Comparison of ENCODE assay signal across 10 cellular contexts in the genomic region with DNA sequence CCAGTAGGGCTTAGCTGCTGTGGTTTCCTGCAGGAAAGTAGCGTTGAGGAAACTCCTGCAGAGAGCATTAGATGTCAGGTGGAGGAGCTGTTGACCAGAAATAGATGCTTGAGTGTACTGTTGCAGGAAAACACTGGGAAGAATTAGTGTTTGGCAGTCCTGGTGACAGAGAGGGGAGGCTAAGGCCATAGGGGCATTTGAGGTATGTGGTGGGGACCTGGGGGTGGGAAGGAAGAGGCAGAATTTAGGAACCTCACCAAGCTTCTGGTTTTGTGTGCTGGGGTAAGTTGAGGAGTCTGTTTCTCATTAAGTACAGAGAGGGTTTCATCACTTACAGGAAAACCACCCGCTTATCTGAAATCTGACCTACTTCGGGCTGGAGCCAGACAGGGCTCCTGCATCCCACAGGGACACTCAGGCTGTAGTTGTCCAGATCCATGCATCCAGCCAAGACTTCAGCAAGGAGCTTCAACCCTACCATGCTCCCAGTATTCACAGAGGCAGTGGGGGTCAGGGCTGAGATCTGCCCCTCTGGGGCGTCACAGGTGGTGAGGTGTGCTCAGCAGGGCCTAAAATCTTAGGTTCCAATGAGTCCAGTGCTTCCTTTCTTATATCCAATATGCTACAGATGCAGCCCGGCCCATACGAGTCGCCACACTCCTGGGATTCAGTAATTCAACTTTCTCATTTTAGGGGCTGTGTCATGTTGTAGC. TPM values are rescaled to one million over a fixed set of nuclear protein-coding genes. Genes with fewer than 3 reads are reported as not detected.
DNase-seq lines count a peak whose midpoint lies in the region; ATAC-seq and TF ChIP-seq lines count a peak whose summit lies in the region.
"Had no signal": no experiment of that assay in that cellular context is flagged by ENCODE, and none has a peak within 500 bp of the region (broad histone marks: within the 10 kb centered on the region; RNA-seq: fewer than 3 reads in every experiment).

No MANE protein-coding gene starts in this region.

- peak; percentile 13 for TF ChIP-seq CTCF in endodermal cell (conservative IDR thresholded peaks at IDR 0.05)

- peaks cover 16% of the 10 kb centered on the region for H3K36me3 Mint-ChIP-seq in activated CD8-positive, alpha-beta memory T cell treated with anti-CD3 and anti-CD28 coated beads, Interleukin-2, amount 10 ng/mL, durations not matched to agents 7 days and 5 days
- H3K36me3 Mint-ChIP-seq in endodermal cell (ENCODE audit: low read depth), result peaks cover 38% of the 10 kb centered on the region

- no peak for DNase-seq in activated CD8-positive, alpha-beta memory T cell treated with anti-CD3 and anti-CD28 coated beads, Interleukin-2, amount 10 ng/mL, durations not matched to agents 7 days and 5 days
- no peak for DNase-seq in activated CD8-positive, alpha-beta memory T cell treated with anti-CD3 and anti-CD28 coated beads for 24 hours
- DNase-seq in endodermal cell (no peak), smooth muscle cell of the brain vasculature (ENCODE audit: low read depth, low spot score) (peak; percentile 69), hepatic stellate cell (ENCODE audit: low spot score) (no peak), DMS153 (lab: John Stamatoyannopoulos, UW) (no peak), HT-29 (ENCODE audit: low spot score) (no peak)
- DNase-seq: T1000 had no signal

- WGBS in endodermal cell (ENCODE audit: insufficient coverage in 1 of 2, insufficient read length in 1 of 2), 2 experiments, result 82 to 97% methylated on average over 4 to 7 of the region's 7 CpGs

- H3K9ac ChIP-seq in endodermal cell (ENCODE audit: extremely low read depth, low read length, poor library complexity, severe bottlenecking), result no peak overlapping the region

- no peak overlapping the region for H3K4me3 Mint-ChIP-seq in activated CD8-positive, alpha-beta memory T cell treated with anti-CD3 and anti-CD28 coated beads, Interleukin-2, amount 10 ng/mL, durations not matched to agents 7 days and 5 days
- H3K4me3 Mint-ChIP-seq in endodermal cell, result no peak overlapping the region

- peak overlapping the region; percentile 68 for H3K27ac Mint-ChIP-seq in activated CD8-positive, alpha-beta memory T cell treated with anti-CD3 and anti-CD28 coated beads, Interleukin-2, amount 10 ng/mL, durations not matched to agents 7 days and 5 days
- H3K27ac Mint-ChIP-seq in endodermal cell, result no peak overlapping the region

- H3K36me3 ChIP-seq in endodermal cell (ENCODE audit: control insufficient read depth, insufficient read depth, low read length), result peaks cover 49% of the 10 kb centered on the region

- peaks cover 11% of the 10 kb centered on the region for H3K4me1 ChIP-seq in endodermal cell (ENCODE audit: control insufficient read depth, insufficient read depth, low read length)

- H3K27me3 ChIP-seq in endodermal cell (ENCODE audit: control insufficient read depth, insufficient read depth, low read length, poor library complexity, severe bottlenecking), result no peaks in the 10 kb centered on the region

- peaks cover 32% of the 10 kb centered on the region for H3K4me1 Mint-ChIP-seq in activated CD8-positive, alpha-beta memory T cell treated with anti-CD3 and anti-CD28 coated beads, Interleukin-2, amount 10 ng/mL, durations not matched to agents 7 days and 5 days
- H3K4me1 Mint-ChIP-seq in endodermal cell, result peaks cover 15% of the 10 kb centered on the region

- H3K9me3 Mint-ChIP-seq in activated CD8-positive, alpha-beta memory T cell treated with anti-CD3 and anti-CD28 coated beads, Interleukin-2, amount 10 ng/mL, durations not matched to agents 7 days and 5 days (ENCODE audit: low read depth), result no peaks in the 10 kb centered on the region
- H3K9me3 Mint-ChIP-seq in endodermal cell, result no peaks in the 10 kb centered on the region

- H3K9me3 ChIP-seq in endodermal cell (ENCODE audit: control insufficient read depth, low read length), result no peaks in the 10 kb centered on the region

- ATAC-seq in activated CD8-positive, alpha-beta memory T cell treated with anti-CD3 and anti-CD28 coated beads, Interleukin-2, amount 10 ng/mL, durations not matched to agents 7 days and 5 days, result no peak
- peak; percentile 81 for ATAC-seq in SK-N-SH treated with all-trans-retinoic acid at 6 μM for 48 hours
- ATAC-seq: esophagus mucosa had no signal

- no peaks in the 10 kb centered on the region for H3K27me3 Mint-ChIP-seq in activated CD8-positive, alpha-beta memory T cell treated with anti-CD3 and anti-CD28 coated beads, Interleukin-2, amount 10 ng/mL, durations not matched to agents 7 days and 5 days
- H3K27me3 Mint-ChIP-seq in endodermal cell (ENCODE audit: insufficient read depth), result no peaks in the 10 kb centered on the region

- CTCF ChIA-PET in activated CD8-positive, alpha-beta memory T cell treated with anti-CD3 and anti-CD28 coated beads, Interleukin-2, amount 10 ng/mL, durations not matched to agents 7 days and 5 days (lab: Charles Lee), result interaction anchor here (0.6 to 31.5 kb wide), 18 partner anchors 9 to 269 kb away, joined by 3 to 600 read pairs (median 4); partner anchors contain the start of genes INSRR, ISG20L2, METTL25B and NES

- no peak overlapping the region for H3K27ac ChIP-seq in endodermal cell (ENCODE audit: low read depth, low read length)

- no peak overlapping the region for H3K4me3 ChIP-seq in endodermal cell (ENCODE audit: low read length)

TF ChIP-seq in SK-N-SH treated with all-trans-retinoic acid at 6 μM for 48 hours, 23 proteins besides CTCF, POLR2A, EP300 and RAD21 (continues in another document):
- TF ChIP-seq BACH2 (CRISPR knock-in tag; IDR thresholded peaks at IDR 0.05; ENCODE audit: borderline replicate concordance), result no peak
- no peak for TF ChIP-seq ZFP30 (CRISPR knock-in tag; IDR thresholded peaks at IDR 0.05)
- 0 out of 2 replicates have a peak, but pooled peaks have one; percentile 52 for TF ChIP-seq SNAI2 (CRISPR knock-in tag; IDR thresholded peaks at IDR 0.05)
- TF ChIP-seq ZNF8 (CRISPR knock-in tag; IDR thresholded peaks at IDR 0.05), result no peak
- peak; percentile 77; the same call in 1 of the 2 replicates for TF ChIP-seq CSDC2 (CRISPR knock-in tag; IDR thresholded peaks at IDR 0.05)
- TF ChIP-seq PPARA (CRISPR knock-in tag; IDR thresholded peaks at IDR 0.05; ENCODE audit: borderline replicate concordance), result peak; percentile 44; the same call in 1 of the 2 replicates
- no peak for TF ChIP-seq ESRRG (CRISPR knock-in tag; IDR thresholded peaks at IDR 0.05)
- TF ChIP-seq, protein P1, sequence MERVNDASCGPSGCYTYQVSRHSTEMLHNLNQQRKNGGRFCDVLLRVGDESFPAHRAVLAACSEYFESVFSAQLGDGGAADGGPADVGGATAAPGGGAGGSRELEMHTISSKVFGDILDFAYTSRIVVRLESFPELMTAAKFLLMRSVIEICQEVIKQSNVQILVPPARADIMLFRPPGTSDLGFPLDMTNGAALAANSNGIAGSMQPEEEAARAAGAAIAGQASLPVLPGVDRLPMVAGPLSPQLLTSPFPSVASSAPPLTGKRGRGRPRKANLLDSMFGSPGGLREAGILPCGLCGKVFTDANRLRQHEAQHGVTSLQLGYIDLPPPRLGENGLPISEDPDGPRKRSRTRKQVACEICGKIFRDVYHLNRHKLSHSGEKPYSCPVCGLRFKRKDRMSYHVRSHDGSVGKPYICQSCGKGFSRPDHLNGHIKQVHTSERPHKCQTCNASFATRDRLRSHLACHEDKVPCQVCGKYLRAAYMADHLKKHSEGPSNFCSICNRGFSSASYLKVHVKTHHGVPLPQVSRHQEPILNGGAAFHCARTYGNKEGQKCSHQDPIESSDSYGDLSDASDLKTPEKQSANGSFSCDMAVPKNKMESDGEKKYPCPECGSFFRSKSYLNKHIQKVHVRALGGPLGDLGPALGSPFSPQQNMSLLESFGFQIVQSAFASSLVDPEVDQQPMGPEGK (CRISPR knock-in tag; IDR thresholded peaks at IDR 0.05; ENCODE audit: borderline replicate concordance), result no peak; the same call in 1 of the 2 replicates
- no peak for TF ChIP-seq OSR1 (CRISPR knock-in tag; IDR thresholded peaks at IDR 0.05)
- TF ChIP-seq TOX (CRISPR knock-in tag; IDR thresholded peaks at IDR 0.05; ENCODE audit: borderline replicate concordance), result 0 out of 2 replicates have a peak, but pooled peaks have one; percentile 11
- no peak for TF ChIP-seq GLIS3 (CRISPR knock-in tag; IDR thresholded peaks at IDR 0.05)

RNA-seq across cellular contexts. Expression of gene SH2D2A, which starts 15.1 kb away (rescaled TPM):
- total RNA-seq in activated CD8-positive, alpha-beta memory T cell treated with anti-CD3 and anti-CD28 coated beads, Interleukin-2, amount 10 ng/mL, durations not matched to agents 7 days and 5 days, result 100 to 1,000 TPM; 157 to 205 TPM
- 1 to 10 TPM; 2.4 to 7.7 TPM for total RNA-seq in endodermal cell
- polyA plus RNA-seq in endodermal cell (2013, experiment 1 of 2), result 3.0 TPM
- polyA plus RNA-seq in endodermal cell (2013, experiment 2 of 2), result 1.9 TPM
- total RNA-seq in HT-29 (2014; rRNA removed; shearing (Covaris generic)), result 5.4 and 11.3 TPM in 2 replicates

RNA-seq across cellular contexts. Expression of gene PRCC, which starts 34.2 kb away (rescaled TPM):
- 10 to 100 TPM; 68.7 to 99.8 TPM for total RNA-seq in activated CD8-positive, alpha-beta memory T cell treated with anti-CD3 and anti-CD28 coated beads, Interleukin-2, amount 10 ng/mL, durations not matched to agents 7 days and 5 days
- 100 to 1,000 TPM; 108 to 111 TPM for total RNA-seq in endodermal cell
- 81.7 TPM for polyA plus RNA-seq in endodermal cell (2013, experiment 1 of 2)
- 91.9 TPM for polyA plus RNA-seq in endodermal cell (2013, experiment 2 of 2)
- 61.1 and 61.2 TPM in 2 replicates for total RNA-seq in HT-29 (2014; rRNA removed; shearing (Covaris generic))

RNA-seq across cellular contexts. Expression of gene HDGF, which starts 50.1 kb away (rescaled TPM):
- 100 to 1,000 TPM; 258 to 340 TPM for total RNA-seq in activated CD8-positive, alpha-beta memory T cell treated with anti-CD3 and anti-CD28 coated beads, Interleukin-2, amount 10 ng/mL, durations not matched to agents 7 days and 5 days
- total RNA-seq in endodermal cell, result 100 to 1,000 TPM; 493 to 495 TPM
- 307 TPM for polyA plus RNA-seq in endodermal cell (2013, experiment 1 of 2)
- polyA plus RNA-seq in endodermal cell (2013, experiment 2 of 2), result 299 TPM
- 490 and 566 TPM in 2 replicates for total RNA-seq in HT-29 (2014; rRNA removed; shearing (Covaris generic))

RNA-seq across cellular contexts. Expression of gene INSRR, which starts 57.4 kb away (rescaled TPM):
- total RNA-seq in activated CD8-positive, alpha-beta memory T cell treated with anti-CD3 and anti-CD28 coated beads, Interleukin-2, amount 10 ng/mL, durations not matched to agents 7 days and 5 days, result under 1 TPM; 0.09 to 0.19 TPM
- total RNA-seq in endodermal cell, result under 1 TPM; 0.07 to 0.09 TPM
- 0.11 TPM for polyA plus RNA-seq in endodermal cell (2013, experiment 1 of 2)
- polyA plus RNA-seq in endodermal cell (2013, experiment 2 of 2), result 0.08 TPM
- 0.03 TPM in 1 of 2 replicates, not detected in the other for total RNA-seq in HT-29 (2014; rRNA removed; shearing (Covaris generic))
- total RNA-seq: esophagus mucosa had no signal

RNA-seq across cellular contexts. Expression of gene NTRK1, which starts 59.1 kb away (rescaled TPM):
- total RNA-seq in activated CD8-positive, alpha-beta memory T cell treated with anti-CD3 and anti-CD28 coated beads, Interleukin-2, amount 10 ng/mL, durations not matched to agents 7 days and 5 days, result 1 to 10 TPM; 2.8 to 8.8 TPM
- total RNA-seq in endodermal cell, result under 1 TPM; 0.44 to 0.82 TPM
- polyA plus RNA-seq in endodermal cell (2013, experiment 1 of 2), result 3.1 TPM
- polyA plus RNA-seq in endodermal cell (2013, experiment 2 of 2), result 2.0 TPM
- total RNA-seq in HT-29 (2014; rRNA removed; shearing (Covaris generic)), result not detected in 2 replicates

Comparison
In these comparisons a context has a peak if more than half of its experiments do, and no peak if none do; other contexts are left out.
1. RNA of gene SH2D2A, which starts 15.1 kb away (total RNA-seq): 157 to 205 TPM in activated CD8-positive, alpha-beta memory T cell treated with anti-CD3 and anti-CD28 coated beads, Interleukin-2, amount 10 ng/mL, durations not matched to agents 7 days and 5 days; 5.4 to 11.3 TPM in HT-29 and 2.4 to 7.7 TPM in endodermal cell; every median in the first group is over 10 times any median in the second.